Comparison of ENCODE assay signal across 8 cellular contexts in the genomic region with DNA sequence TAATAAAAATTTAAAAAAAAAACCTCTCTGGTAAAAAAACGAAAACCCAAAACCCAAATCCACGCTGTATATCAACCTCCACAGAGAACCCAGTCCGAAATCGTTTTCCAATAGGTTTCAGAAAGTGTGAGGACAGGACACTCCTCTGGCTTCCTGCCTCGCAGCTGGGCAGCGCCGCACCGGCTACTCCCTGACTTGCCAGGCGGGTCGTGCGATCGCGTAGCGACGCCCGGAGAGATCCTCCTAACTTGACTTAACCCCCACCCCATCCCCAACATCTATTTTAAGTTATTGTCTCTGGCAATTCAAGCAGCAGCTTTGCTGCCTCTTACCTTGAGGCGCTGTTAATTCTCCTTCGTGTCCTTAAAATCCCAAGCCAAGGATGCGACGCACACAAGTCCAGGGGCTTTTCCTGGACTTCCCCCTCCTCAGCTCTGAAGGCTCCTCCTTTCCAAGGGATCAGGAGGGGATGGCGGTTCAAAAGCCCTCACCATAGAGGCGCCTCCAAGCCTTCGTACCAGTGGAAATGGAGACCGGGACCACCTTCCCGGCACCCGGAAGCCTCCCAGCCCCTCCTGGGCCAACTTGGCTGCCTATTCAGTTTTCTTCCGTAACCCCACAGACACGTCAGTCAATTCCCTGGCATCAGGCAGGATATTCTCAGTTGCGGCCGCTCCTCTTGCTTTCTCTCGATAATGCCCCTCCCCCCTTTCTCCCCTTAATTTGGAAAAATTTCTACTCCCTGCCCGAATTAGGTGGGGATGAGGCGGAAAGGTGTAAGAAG. TPM values are rescaled to one million over a fixed set of nuclear protein-coding genes. Genes with fewer than 3 reads are reported as not detected.
DNase-seq lines count a peak whose midpoint lies in the region; FAIRE-seq and TF ChIP-seq lines count a peak whose summit lies in the region.

No MANE protein-coding gene starts in this region.

- H3K27ac ChIP-seq in breast epithelium: no peak overlapping the region
- no peak overlapping the region for H3K27ac ChIP-seq in muscle layer of colon (ENCODE audit: low read depth, low read length)
- no peak overlapping the region for H3K27ac ChIP-seq in tibial nerve

- H3K36me3 ChIP-seq in breast epithelium: no peaks in the 10 kb centered on the region
- no peaks in the 10 kb centered on the region for H3K36me3 ChIP-seq in muscle layer of colon (ENCODE audit: insufficient read depth, low read length)
- H3K36me3 ChIP-seq in tibial nerve: no peaks in the 10 kb centered on the region

- peaks cover 0 to 6% of the 10 kb centered on the region in 2 donors for H3K4me1 ChIP-seq in breast epithelium
- peaks cover 25% of the 10 kb centered on the region for H3K4me1 ChIP-seq in muscle layer of colon (ENCODE audit: insufficient read depth, low read length)
- H3K4me1 ChIP-seq in tibial nerve: peaks cover 0 to 36% (median 7%) of the 10 kb centered on the region in 4 donors

- H3K9me3 ChIP-seq in breast epithelium: no peaks in the 10 kb centered on the region
- no peaks in the 10 kb centered on the region for H3K9me3 ChIP-seq in muscle layer of colon (ENCODE audit: low read length)
- H3K9me3 ChIP-seq in tibial nerve: no peaks in the 10 kb centered on the region

- TF ChIP-seq POLR2A in breast epithelium (IDR thresholded peaks at IDR 0.05): no peak
- no peak for TF ChIP-seq POLR2A in GM12891 (IDR thresholded peaks at IDR 0.05; ENCODE audit: low read depth, low read length)
- no peak for TF ChIP-seq POLR2A in tibial nerve (IDR thresholded peaks at IDR 0.05)

- WGBS in tibial nerve, 2 donors: 1% methylated on average over 33 of the region's 33 CpGs

- DNase-seq in GM13977 (ENCODE audit: low spot score) (peak; percentile 45), NCI-H1105 treated with DMSO at 0.1 percent for 48 hours (lab: John Stamatoyannopoulos, UW) (peak; percentile 80), breast epithelium (ENCODE audit: low spot score in 2 of 2) (no peak), SW480 (ENCODE audit: low spot score) (no peak), GM12891 (ENCODE audit: insufficient read length, low spot score) (no peak), LoVo (ENCODE audit: low spot score) (no peak), tibial nerve (ENCODE audit: low spot score in 2 of 2) (no peak)

- H3K4me3 ChIP-seq in breast epithelium (peak overlapping the region; percentile 17 to 69 (median 46)), muscle layer of colon (ENCODE audit: low read depth in 1 of 2, low read length in 2 of 2) (peak overlapping the region; percentile 30 to 59), tibial nerve (peak overlapping the region in 2 of 4 donors; percentile 19 to 47)

- TF ChIP-seq EP300 in tibial nerve (IDR thresholded peaks at IDR 0.05): no peak

- intact Hi-C loops in breast epithelium (cut with DNase I; ENCODE audit: low total_unique reads): no loop called here

- no peak for FAIRE-seq in GM12891 (lab: Jason Lieb, UNC)

- in situ Hi-C loops in GM13977 (cut with MboI; ENCODE audit: low pct_unique_long_range_greater_than_20kb, low sequenced_read_pairs, unreplicated experiment): no loop called here

- no peak for TF ChIP-seq CTCF in GM13977 (IDR thresholded peaks at IDR 0.05; ENCODE audit: extremely low read depth, insufficient read depth, missing control alignments)
- no peak for TF ChIP-seq CTCF in breast epithelium (IDR thresholded peaks at IDR 0.05)
- no peak for TF ChIP-seq CTCF in tibial nerve (IDR thresholded peaks at IDR 0.05)

- H3K9ac ChIP-seq in muscle layer of colon (ENCODE audit: low read length): no peak overlapping the region

- H3K27me3 ChIP-seq in breast epithelium (peaks cover 4 to 58% of the 10 kb centered on the region in 2 donors), muscle layer of colon (ENCODE audit: control insufficient read depth in 1 of 2, insufficient read depth in 2 of 2, low read length in 2 of 2) (peaks cover 29 to 36% of the 10 kb centered on the region in 2 donors), tibial nerve (peaks cover 0 to 68% of the 10 kb centered on the region in 2 donors)

TF ChIP-seq in GM12891, 5 proteins besides CTCF, POLR2A, EP300 and RAD21:
- no peak for TF ChIP-seq POU2F2 (IDR thresholded peaks at IDR 0.05; ENCODE audit: low read depth, low read length)
- TF ChIP-seq PAX5 (IDR thresholded peaks at IDR 0.05; ENCODE audit: insufficient read depth, low read length, severe bottlenecking): no peak
- no peak for TF ChIP-seq POLR2AphosphoS5 (IDR thresholded peaks at IDR 0.05; ENCODE audit: low read depth, low read length)
- no peak for TF ChIP-seq TAF1 (IDR thresholded peaks at IDR 0.05; ENCODE audit: low read depth, low read length)
TF ChIP-seq in GM12891: peak in this region for 0.

RNA-seq across cellular contexts. Expression of gene LINGO2, which starts 0.6 kb away (rescaled TPM):
- total RNA-seq in breast epithelium (under 1 TPM in 1 of 3 donors, not detected in 2; 0.59 TPM), tibial nerve (under 1 TPM in 1 of 4 donors, not detected in 3; 0.21 TPM)
- polyA plus RNA-seq in GM12891 (2012; ENCODE audit: low read depth, missing spikeins): not detected

Comparison
In these comparisons a context has a peak if more than half of its experiments do, and no peak if none do; other contexts are left out.
1. DNase-seq: peak in GM13977 (single experiment) and NCI-H1105 treated with DMSO at 0.1 percent for 48 hours (single experiment); none in breast epithelium (0 of 2), SW480 (single experiment), GM12891 (single experiment), LoVo (single experiment) and tibial nerve (0 of 2).